In the genomic region with DNA sequence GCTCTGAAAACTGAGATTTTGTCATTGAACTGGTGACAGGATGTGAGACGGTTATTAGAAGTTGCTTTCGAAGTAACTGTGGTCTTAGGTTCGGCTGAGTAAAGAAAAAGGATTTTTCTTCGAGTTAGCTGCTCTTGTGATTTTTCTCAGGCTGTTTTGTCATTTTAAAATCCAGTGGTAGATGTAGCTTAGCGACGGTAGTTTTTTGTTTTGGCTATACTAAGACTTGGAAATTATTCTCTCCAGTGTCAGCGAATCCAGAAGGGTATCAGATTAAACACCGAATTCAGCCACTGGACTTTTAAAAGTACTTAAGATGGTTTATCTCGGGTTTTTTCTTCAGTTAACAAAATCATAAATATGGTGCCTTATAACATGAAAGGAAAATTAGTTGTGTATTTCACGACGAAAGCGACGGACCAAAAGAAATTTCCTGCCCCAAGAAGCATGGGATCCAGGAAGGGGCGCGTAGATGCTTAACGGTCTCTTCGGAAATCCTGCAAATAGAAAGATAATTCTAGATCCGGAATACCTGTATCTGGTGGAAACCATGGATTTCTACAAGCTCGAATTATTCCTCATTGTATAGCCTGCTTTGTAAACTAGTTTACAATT, we compare ENCODE assay signal across 1 cellular context.
A peak's percentile ranks its signal among the peaks of the same experiment; 100 is the strongest.
TF ChIP-seq lines count a peak whose summit lies in the region.

No MANE protein-coding gene starts in this region.

TF ChIP-seq in HepG2, 621 proteins besides CTCF, POLR2A, EP300 and RAD21 (continued from another document and continues in another):
- TF ChIP-seq, protein P1, sequence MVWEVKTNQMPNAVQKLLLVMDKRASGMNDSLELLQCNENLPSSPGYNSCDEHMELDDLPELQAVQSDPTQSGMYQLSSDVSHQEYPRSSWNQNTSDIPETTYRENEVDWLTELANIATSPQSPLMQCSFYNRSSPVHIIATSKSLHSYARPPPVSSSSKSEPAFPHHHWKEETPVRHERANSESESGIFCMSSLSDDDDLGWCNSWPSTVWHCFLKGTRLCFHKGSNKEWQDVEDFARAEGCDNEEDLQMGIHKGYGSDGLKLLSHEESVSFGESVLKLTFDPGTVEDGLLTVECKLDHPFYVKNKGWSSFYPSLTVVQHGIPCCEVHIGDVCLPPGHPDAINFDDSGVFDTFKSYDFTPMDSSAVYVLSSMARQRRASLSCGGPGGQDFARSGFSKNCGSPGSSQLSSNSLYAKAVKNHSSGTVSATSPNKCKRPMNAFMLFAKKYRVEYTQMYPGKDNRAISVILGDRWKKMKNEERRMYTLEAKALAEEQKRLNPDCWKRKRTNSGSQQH (CRISPR knock-in tag; IDR thresholded peaks at IDR 0.05; ENCODE audit: low read depth), result no peak
- TF ChIP-seq ZNF891 (CRISPR knock-in tag; IDR thresholded peaks at IDR 0.05) (no peak), IRX3 (CRISPR knock-in tag; IDR thresholded peaks at IDR 0.05; ENCODE audit: borderline replicate concordance, low read depth) (no peak), KLF11 (CRISPR knock-in tag; IDR thresholded peaks at IDR 0.05) (no peak), TBX2 (CRISPR knock-in tag; IDR thresholded peaks at IDR 0.05; ENCODE audit: borderline replicate concordance) (0 out of 2 replicates have a peak, but pooled peaks have one; percentile 4), ZNF225 (CRISPR knock-in tag; IDR thresholded peaks at IDR 0.05) (no peak), ATM (IDR thresholded peaks at IDR 0.05; ENCODE audit: borderline replicate concordance) (no peak), NR2F6 (IDR thresholded peaks at IDR 0.05) (no peak), NR2F6 (CRISPR knock-in tag; IDR thresholded peaks at IDR 0.05) (no peak), CBFB (CRISPR knock-in tag; IDR thresholded peaks at IDR 0.05) (no peak), EED (CRISPR knock-in tag; IDR thresholded peaks at IDR 0.05) (no peak), KDM2A (CRISPR knock-in tag; IDR thresholded peaks at IDR 0.05; ENCODE audit: borderline replicate concordance, low read depth) (no peak), SP140L (CRISPR knock-in tag; IDR thresholded peaks at IDR 0.05; ENCODE audit: borderline replicate concordance) (no peak), ZNF792 (CRISPR knock-in tag; IDR thresholded peaks at IDR 0.05) (no peak), SRY (CRISPR knock-in tag; IDR thresholded peaks at IDR 0.05) (no peak), HDAC1 (CRISPR knock-in tag; IDR thresholded peaks at IDR 0.05) (peak; percentile 8; the same call in 1 of the 2 replicates), ARNT (IDR thresholded peaks at IDR 0.05) (no peak), ZNF83 (CRISPR knock-in tag; IDR thresholded peaks at IDR 0.05; ENCODE audit: borderline replicate concordance) (no peak), DR1 (CRISPR knock-in tag; IDR thresholded peaks at IDR 0.05) (no peak), FLYWCH1 (CRISPR knock-in tag; IDR thresholded peaks at IDR 0.05) (peak; percentile 52; the same call in 1 of the 2 replicates)
- TF ChIP-seq, protein P2, sequence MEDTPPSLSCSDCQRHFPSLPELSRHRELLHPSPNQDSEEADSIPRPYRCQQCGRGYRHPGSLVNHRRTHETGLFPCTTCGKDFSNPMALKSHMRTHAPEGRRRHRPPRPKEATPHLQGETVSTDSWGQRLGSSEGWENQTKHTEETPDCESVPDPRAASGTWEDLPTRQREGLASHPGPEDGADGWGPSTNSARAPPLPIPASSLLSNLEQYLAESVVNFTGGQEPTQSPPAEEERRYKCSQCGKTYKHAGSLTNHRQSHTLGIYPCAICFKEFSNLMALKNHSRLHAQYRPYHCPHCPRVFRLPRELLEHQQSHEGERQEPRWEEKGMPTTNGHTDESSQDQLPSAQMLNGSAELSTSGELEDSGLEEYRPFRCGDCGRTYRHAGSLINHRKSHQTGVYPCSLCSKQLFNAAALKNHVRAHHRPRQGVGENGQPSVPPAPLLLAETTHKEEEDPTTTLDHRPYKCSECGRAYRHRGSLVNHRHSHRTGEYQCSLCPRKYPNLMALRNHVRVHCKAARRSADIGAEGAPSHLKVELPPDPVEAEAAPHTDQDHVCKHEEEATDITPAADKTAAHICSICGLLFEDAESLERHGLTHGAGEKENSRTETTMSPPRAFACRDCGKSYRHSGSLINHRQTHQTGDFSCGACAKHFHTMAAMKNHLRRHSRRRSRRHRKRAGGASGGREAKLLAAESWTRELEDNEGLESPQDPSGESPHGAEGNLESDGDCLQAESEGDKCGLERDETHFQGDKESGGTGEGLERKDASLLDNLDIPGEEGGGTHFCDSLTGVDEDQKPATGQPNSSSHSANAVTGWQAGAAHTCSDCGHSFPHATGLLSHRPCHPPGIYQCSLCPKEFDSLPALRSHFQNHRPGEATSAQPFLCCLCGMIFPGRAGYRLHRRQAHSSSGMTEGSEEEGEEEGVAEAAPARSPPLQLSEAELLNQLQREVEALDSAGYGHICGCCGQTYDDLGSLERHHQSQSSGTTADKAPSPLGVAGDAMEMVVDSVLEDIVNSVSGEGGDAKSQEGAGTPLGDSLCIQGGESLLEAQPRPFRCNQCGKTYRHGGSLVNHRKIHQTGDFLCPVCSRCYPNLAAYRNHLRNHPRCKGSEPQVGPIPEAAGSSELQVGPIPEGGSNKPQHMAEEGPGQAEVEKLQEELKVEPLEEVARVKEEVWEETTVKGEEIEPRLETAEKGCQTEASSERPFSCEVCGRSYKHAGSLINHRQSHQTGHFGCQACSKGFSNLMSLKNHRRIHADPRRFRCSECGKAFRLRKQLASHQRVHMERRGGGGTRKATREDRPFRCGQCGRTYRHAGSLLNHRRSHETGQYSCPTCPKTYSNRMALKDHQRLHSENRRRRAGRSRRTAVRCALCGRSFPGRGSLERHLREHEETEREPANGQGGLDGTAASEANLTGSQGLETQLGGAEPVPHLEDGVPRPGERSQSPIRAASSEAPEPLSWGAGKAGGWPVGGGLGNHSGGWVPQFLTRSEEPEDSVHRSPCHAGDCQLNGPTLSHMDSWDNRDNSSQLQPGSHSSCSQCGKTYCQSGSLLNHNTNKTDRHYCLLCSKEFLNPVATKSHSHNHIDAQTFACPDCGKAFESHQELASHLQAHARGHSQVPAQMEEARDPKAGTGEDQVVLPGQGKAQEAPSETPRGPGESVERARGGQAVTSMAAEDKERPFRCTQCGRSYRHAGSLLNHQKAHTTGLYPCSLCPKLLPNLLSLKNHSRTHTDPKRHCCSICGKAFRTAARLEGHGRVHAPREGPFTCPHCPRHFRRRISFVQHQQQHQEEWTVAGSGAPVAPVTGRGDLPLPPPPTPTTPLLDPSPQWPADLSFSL (CRISPR knock-in tag; IDR thresholded peaks at IDR 0.05), result no peak
- TF ChIP-seq, protein P3, sequence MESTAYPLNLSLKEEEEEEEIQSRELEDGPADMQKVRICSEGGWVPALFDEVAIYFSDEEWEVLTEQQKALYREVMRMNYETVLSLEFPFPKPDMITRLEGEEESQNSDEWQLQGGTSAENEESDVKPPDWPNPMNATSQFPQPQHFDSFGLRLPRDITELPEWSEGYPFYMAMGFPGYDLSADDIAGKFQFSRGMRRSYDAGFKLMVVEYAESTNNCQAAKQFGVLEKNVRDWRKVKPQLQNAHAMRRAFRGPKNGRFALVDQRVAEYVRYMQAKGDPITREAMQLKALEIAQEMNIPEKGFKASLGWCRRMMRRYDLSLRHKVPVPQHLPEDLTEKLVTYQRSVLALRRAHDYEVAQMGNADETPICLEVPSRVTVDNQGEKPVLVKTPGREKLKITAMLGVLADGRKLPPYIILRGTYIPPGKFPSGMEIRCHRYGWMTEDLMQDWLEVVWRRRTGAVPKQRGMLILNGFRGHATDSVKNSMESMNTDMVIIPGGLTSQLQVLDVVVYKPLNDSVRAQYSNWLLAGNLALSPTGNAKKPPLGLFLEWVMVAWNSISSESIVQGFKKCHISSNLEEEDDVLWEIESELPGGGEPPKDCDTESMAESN (CRISPR knock-in tag; conservative IDR thresholded peaks at IDR 0.05), result no peak
- TF ChIP-seq, protein P4, sequence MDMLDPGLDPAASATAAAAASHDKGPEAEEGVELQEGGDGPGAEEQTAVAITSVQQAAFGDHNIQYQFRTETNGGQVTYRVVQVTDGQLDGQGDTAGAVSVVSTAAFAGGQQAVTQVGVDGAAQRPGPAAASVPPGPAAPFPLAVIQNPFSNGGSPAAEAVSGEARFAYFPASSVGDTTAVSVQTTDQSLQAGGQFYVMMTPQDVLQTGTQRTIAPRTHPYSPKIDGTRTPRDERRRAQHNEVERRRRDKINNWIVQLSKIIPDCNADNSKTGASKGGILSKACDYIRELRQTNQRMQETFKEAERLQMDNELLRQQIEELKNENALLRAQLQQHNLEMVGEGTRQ (IDR thresholded peaks at IDR 0.05; ENCODE audit: low read depth, low read length), result no peak
- TF ChIP-seq, protein P4 (CRISPR knock-in tag; IDR thresholded peaks at IDR 0.05; ENCODE audit: borderline replicate concordance), result no peak
- TF ChIP-seq, protein P5, sequence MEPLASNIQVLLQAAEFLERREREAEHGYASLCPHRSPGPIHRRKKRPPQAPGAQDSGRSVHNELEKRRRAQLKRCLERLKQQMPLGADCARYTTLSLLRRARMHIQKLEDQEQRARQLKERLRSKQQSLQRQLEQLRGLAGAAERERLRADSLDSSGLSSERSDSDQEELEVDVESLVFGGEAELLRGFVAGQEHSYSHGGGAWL (CRISPR knock-in tag; IDR thresholded peaks at IDR 0.05), result no peak
- TF ChIP-seq, protein P6, sequence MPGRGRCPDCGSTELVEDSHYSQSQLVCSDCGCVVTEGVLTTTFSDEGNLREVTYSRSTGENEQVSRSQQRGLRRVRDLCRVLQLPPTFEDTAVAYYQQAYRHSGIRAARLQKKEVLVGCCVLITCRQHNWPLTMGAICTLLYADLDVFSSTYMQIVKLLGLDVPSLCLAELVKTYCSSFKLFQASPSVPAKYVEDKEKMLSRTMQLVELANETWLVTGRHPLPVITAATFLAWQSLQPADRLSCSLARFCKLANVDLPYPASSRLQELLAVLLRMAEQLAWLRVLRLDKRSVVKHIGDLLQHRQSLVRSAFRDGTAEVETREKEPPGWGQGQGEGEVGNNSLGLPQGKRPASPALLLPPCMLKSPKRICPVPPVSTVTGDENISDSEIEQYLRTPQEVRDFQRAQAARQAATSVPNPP (CRISPR knock-in tag; IDR thresholded peaks at IDR 0.05), result no peak
- TF ChIP-seq, protein P7, sequence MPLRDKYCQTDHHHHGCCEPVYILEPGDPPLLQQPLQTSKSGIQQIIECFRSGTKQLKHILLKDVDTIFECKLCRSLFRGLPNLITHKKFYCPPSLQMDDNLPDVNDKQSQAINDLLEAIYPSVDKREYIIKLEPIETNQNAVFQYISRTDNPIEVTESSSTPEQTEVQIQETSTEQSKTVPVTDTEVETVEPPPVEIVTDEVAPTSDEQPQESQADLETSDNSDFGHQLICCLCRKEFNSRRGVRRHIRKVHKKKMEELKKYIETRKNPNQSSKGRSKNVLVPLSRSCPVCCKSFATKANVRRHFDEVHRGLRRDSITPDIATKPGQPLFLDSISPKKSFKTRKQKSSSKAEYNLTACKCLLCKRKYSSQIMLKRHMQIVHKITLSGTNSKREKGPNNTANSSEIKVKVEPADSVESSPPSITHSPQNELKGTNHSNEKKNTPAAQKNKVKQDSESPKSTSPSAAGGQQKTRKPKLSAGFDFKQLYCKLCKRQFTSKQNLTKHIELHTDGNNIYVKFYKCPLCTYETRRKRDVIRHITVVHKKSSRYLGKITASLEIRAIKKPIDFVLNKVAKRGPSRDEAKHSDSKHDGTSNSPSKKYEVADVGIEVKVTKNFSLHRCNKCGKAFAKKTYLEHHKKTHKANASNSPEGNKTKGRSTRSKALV (CRISPR knock-in tag; IDR thresholded peaks at IDR 0.05), result no peak
- TF ChIP-seq, protein P8, sequence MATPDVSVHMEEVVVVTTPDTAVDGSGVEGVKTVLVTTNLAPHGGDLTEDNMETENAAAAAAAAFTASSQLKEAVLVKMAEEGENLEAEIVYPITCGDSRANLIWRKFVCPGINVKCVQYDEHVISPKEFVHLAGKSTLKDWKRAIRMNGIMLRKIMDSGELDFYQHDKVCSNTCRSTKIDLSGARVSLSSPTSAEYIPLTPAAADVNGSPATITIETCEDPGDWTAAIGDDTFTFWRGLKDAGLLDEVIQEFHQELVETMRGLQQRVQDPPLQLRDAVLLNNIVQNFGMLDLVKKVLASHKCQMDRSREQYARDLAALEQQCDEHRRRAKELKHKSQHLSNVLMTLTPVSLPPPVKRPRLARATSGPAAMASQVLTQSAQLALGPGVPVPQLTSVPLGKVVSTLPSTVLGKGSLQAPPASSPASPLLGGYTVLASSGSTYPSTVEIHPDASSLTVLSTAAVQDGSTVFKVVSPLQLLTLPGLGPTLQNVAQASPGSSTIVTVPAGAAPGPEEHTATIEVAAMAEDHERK (CRISPR knock-in tag; IDR thresholded peaks at IDR 0.05; ENCODE audit: low read depth), result no peak
- TF ChIP-seq, protein P9, sequence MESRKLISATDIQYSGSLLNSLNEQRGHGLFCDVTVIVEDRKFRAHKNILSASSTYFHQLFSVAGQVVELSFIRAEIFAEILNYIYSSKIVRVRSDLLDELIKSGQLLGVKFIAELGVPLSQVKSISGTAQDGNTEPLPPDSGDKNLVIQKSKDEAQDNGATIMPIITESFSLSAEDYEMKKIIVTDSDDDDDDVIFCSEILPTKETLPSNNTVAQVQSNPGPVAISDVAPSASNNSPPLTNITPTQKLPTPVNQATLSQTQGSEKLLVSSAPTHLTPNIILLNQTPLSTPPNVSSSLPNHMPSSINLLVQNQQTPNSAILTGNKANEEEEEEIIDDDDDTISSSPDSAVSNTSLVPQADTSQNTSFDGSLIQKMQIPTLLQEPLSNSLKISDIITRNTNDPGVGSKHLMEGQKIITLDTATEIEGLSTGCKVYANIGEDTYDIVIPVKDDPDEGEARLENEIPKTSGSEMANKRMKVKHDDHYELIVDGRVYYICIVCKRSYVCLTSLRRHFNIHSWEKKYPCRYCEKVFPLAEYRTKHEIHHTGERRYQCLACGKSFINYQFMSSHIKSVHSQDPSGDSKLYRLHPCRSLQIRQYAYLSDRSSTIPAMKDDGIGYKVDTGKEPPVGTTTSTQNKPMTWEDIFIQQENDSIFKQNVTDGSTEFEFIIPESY (CRISPR knock-in tag; IDR thresholded peaks at IDR 0.05), result peak; percentile 31; the same call in 1 of the 2 replicates
